In the genomic region with DNA sequence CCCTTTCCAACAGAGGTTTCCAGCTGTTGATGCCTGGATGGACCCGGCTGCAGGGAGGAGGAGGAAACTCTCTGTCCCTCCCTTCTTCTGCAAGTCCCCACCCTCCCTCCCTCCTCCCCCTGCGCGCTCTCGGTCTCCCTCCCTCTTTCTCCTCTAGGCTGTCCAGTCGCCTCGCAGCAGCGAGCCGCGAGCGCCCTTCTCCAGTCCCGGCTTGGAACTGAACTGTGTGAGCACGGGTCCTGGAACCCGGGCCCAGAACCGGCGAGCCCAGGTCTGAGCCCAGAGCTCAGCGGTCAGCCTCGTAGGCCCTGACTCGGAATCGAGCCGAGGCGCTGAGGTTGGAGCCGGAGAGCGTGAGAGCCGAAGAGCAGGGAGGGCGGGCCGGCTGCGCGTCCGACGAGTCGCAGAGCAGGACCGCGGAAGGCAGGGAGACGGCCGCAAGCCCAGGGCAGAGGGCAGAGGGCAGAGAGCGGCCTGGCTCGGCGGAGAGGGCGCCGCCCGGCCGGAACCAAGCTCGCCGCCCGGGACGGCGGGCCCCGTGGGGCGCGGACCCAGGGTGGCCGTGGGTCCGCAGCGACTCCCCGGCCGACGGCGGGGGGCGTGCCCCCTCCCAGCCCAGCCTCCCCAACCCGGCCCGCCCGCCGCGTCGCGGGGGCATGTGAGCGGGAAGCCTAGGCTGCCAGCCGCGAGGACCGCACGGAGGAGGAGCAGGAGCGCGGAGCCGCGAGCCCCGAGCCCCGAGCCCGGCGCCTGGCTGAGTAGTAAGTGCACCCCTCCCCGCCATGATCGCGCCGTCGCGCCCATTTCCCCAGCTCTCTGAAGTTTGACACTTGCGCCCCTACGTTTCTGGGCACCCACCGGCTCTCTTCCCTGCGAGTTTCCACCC, we compare ENCODE assay signal across 8 cellular contexts. TPM values are rescaled to one million over a fixed set of nuclear protein-coding genes. Genes with fewer than 3 reads are reported as not detected.
DNase-seq lines count a peak whose midpoint lies in the region; ATAC-seq and TF ChIP-seq lines count a peak whose summit lies in the region.

SOX13 (plus strand) TSS at position 165 of the 886 bp plus-strand sequence. CDS start 39,801 bp downstream, outside the sequence.

- TF ChIP-seq CTCF in CD14-positive monocyte (IDR thresholded peaks at IDR 0.05) (no peak), Panc1 (IDR thresholded peaks at IDR 0.05) (no peak; the same call in 1 of the 2 replicates), left ventricle myocardium inferior (IDR thresholded peaks at IDR 0.05; ENCODE audit: borderline replicate concordance) (peak; percentile 41), omental fat pad (IDR thresholded peaks at IDR 0.05) (no peak)

- ATAC-seq in Panc1 (peak; percentile 89), omental fat pad (ENCODE audit: low FRiP score) (peak; percentile 87), HG03460 (IDR thresholded peaks at IDR 0.05; ENCODE audit: unreplicated experiment) (no peak)

- H3K27me3 ChIP-seq in HUES6 (ENCODE audit: control insufficient read depth, insufficient read depth, low read length) (peaks cover 11% of the 10 kb centered on the region; the same call in 1 of the 2 replicates), Panc1 (ENCODE audit: control insufficient read depth, insufficient read depth, low read length) (no peaks in the 10 kb centered on the region), left ventricle myocardium inferior (ENCODE audit: low read depth) (no peaks in the 10 kb centered on the region)

- intact Hi-C loops in CD14-positive monocyte (cut with micrococcal nuclease) (no loop called here), Panc1 (cut with micrococcal nuclease; ENCODE audit: unreplicated experiment) (no loop called here), left ventricle myocardium inferior (cut with micrococcal nuclease) (no loop called here)

- H3K36me3 Mint-ChIP-seq in CD14-positive monocyte, result peaks cover 0 to 4% of the 10 kb centered on the region in 2 donors

- H3K36me3 ChIP-seq in HUES6 (ENCODE audit: control insufficient read depth, insufficient read depth, low read length) (no peaks in the 10 kb centered on the region), Panc1 (ENCODE audit: control insufficient read depth, insufficient read depth, low read length) (no peaks in the 10 kb centered on the region; the same call in 1 of the 2 replicates), left ventricle myocardium inferior (no peaks in the 10 kb centered on the region)

- H3K27ac ChIP-seq in HUES6 (ENCODE audit: low read depth, low read length) (peak within 1 kb of the TSS; percentile 80; the same call in 1 of the 2 replicates), Panc1 (ENCODE audit: low read length) (peak within 1 kb of the TSS; percentile 78), left ventricle myocardium inferior (replicated peaks) (peak within 1 kb of the TSS; percentile 90)

- H3K9ac ChIP-seq in HUES6 (ENCODE audit: low read length), result peak within 1 kb of the TSS; percentile 87

- H3K4me3 ChIP-seq in HUES6 (ENCODE audit: low read depth, low read length) (peak within 1 kb of the TSS; percentile 99), Panc1 (ENCODE audit: low read depth in 2 of 2, low read length in 2 of 2) (peak within 1 kb of the TSS; percentile 80 to 84), left ventricle myocardium inferior (peak within 1 kb of the TSS; percentile 85)

- peak within 1 kb of the TSS; percentile 94 to 96 for H3K4me3 Mint-ChIP-seq in CD14-positive monocyte

- CTCF ChIA-PET in Panc1 (lab: Charles Lee), result interaction anchor here (0.6 to 0.9 kb wide), 3 partner anchors 39 to 207 kb away, joined by 3 to 5 read pairs (median 4); no protein-coding TSS in a partner anchor

- H3K9me3 ChIP-seq in HUES6 (ENCODE audit: control insufficient read depth, insufficient read depth, low read depth, low read length) (no peaks in the 10 kb centered on the region), Panc1 (ENCODE audit: control insufficient read depth, insufficient read depth, low read depth, low read length) (no peaks in the 10 kb centered on the region), left ventricle myocardium inferior (replicated peaks) (no peaks in the 10 kb centered on the region)

- H3K9me3 Mint-ChIP-seq in CD14-positive monocyte, result peaks cover 0 to 26% (median 12%) of the 10 kb centered on the region in 7 donors

- in situ Hi-C loops in Panc1 (cut with HindIII; ENCODE audit: low pct_unique_long_range_greater_than_20kb, low sequenced_read_pairs), result no loop called here

- BruUV-seq in Panc1 (replicated peaks; lab: Mats Ljungman, UMichigan), result no TSS peak

- H3K27ac Mint-ChIP-seq in CD14-positive monocyte, result peak within 1 kb of the TSS in 2 of 7 donors; percentile 73 to 81

- POLR2A ChIA-PET in Panc1 (lab: Charles Lee), result interaction anchor here (0.6 kb wide), 2 partner anchors 198 to 217 kb away, joined by 3 to 4 read pairs; no protein-coding TSS in a partner anchor

- peaks cover 72 to 84% (median 81%) of the 10 kb centered on the region in 3 donors for H3K27me3 Mint-ChIP-seq in CD14-positive monocyte (ENCODE audit: low read depth in 3 of 3)

- peaks cover 27% of the 10 kb centered on the region for H3K4me1 Mint-ChIP-seq in CD14-positive monocyte

- DNase-seq in CD14-positive monocyte (ENCODE audit: low spot score) (no peak), Panc1 (ENCODE audit: low read depth, low spot score) (peak; percentile 48), astrocyte of the hippocampus (ENCODE audit: low read depth, low spot score) (peak; percentile 94), left ventricle myocardium inferior (peak; percentile 86), omental fat pad (ENCODE audit: low spot score) (no peak), NCI-H446 treated with DMSO at 0.1 percent for 48 hours (lab: John Stamatoyannopoulos, UW) (no peak)

- H3K4me1 ChIP-seq in HUES6 (ENCODE audit: control insufficient read depth, insufficient read depth, low read length) (peaks cover 38% of the 10 kb centered on the region), Panc1 (ENCODE audit: control insufficient read depth, insufficient read depth, low read length) (peaks cover 25% of the 10 kb centered on the region), left ventricle myocardium inferior (peaks cover 61% of the 10 kb centered on the region)

RNA-seq across cellular contexts. Expression of gene SOX13, which starts in this region (rescaled TPM):
- polyA plus RNA-seq in CD14-positive monocyte, result not detected
- 53.0 TPM for total RNA-seq in Panc1 (2021; ENCODE audit: unreplicated experiment)
- 60.8 TPM for polyA plus RNA-seq in Panc1 (2012; ENCODE audit: insufficient read length)
- 13.1 TPM for total RNA-seq in left ventricle myocardium inferior
- 10 to 100 TPM; 10.8 to 52.0 (median 18.7) TPM for total RNA-seq in omental fat pad

Comparison
In these comparisons a context has a peak if more than half of its experiments do, and no peak if none do; other contexts are left out.
1. DNase-seq: peak in Panc1 (single experiment), astrocyte of the hippocampus (single experiment) and left ventricle myocardium inferior (single experiment); none in CD14-positive monocyte (single experiment), omental fat pad (single experiment) and NCI-H446 treated with DMSO at 0.1 percent for 48 hours (single experiment).
2. Peak in every context shown above with its lines, with median percentiles within 50 percentile points of each other: H3K27ac ChIP-seq and H3K4me3 ChIP-seq.